In the genomic region with DNA sequence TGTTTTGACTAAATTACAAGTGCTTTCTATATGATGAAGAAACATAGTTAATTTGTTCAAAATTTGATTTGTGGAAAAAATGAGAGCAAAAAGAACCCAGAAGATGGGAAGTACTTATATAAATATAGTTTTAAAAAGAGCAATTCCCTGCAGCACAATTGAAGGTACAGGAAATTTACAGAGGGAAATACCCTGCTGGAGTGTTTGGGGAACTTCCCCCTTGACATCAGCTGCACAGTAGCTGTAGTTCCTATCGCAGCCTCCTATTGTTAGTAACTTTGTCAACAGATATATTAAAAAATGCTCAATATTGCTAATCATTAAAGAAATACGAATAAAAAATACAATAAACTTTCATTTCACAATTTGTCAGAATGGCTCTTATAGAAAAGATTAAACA, we compare ENCODE assay signal across 1 cellular context.
TF ChIP-seq lines count a peak whose summit lies in the region.

No MANE protein-coding gene starts in this region.

TF ChIP-seq in K562, 482 proteins besides CTCF, POLR2A, EP300 and RAD21 (continued from another document):
- TF ChIP-seq, protein P1, sequence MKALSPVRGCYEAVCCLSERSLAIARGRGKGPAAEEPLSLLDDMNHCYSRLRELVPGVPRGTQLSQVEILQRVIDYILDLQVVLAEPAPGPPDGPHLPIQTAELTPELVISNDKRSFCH (CRISPR knock-in tag; IDR thresholded peaks at IDR 0.05), result no peak
- TF ChIP-seq, protein P1 (tag; IDR thresholded peaks at IDR 0.05), result no peak
- no peak for TF ChIP-seq L3MBTL2 (IDR thresholded peaks at IDR 0.05)
- no peak for TF ChIP-seq ZNF3 (CRISPR knock-in tag; IDR thresholded peaks at IDR 0.05)
- no peak for TF ChIP-seq SRF (CRISPR knock-in tag; IDR thresholded peaks at IDR 0.05)
- TF ChIP-seq, protein P2, sequence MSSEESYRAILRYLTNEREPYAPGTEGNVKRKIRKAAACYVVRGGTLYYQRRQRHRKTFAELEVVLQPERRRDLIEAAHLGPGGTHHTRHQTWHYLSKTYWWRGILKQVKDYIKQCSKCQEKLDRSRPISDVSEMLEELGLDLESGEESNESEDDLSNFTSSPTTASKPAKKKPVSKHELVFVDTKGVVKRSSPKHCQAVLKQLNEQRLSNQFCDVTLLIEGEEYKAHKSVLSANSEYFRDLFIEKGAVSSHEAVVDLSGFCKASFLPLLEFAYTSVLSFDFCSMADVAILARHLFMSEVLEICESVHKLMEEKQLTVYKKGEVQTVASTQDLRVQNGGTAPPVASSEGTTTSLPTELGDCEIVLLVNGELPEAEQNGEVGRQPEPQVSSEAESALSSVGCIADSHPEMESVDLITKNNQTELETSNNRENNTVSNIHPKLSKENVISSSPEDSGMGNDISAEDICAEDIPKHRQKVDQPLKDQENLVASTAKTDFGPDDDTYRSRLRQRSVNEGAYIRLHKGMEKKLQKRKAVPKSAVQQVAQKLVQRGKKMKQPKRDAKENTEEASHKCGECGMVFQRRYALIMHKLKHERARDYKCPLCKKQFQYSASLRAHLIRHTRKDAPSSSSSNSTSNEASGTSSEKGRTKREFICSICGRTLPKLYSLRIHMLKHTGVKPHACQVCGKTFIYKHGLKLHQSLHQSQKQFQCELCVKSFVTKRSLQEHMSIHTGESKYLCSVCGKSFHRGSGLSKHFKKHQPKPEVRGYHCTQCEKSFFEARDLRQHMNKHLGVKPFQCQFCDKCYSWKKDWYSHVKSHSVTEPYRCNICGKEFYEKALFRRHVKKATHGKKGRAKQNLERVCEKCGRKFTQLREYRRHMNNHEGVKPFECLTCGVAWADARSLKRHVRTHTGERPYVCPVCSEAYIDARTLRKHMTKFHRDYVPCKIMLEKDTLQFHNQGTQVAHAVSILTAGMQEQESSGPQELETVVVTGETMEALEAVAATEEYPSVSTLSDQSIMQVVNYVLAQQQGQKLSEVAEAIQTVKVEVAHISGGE (CRISPR knock-in tag; IDR thresholded peaks at IDR 0.05), result no peak
- no peak for TF ChIP-seq HEY1 (CRISPR knock-in tag; IDR thresholded peaks at IDR 0.05; ENCODE audit: borderline replicate concordance)
- no peak for TF ChIP-seq COPS2 (conservative IDR thresholded peaks at IDR 0.05)
- TF ChIP-seq MCM5 (IDR thresholded peaks at IDR 0.05; ENCODE audit: low read depth), result no peak
- TF ChIP-seq ZNF77 (CRISPR knock-in tag; IDR thresholded peaks at IDR 0.05), result no peak
- no peak for TF ChIP-seq GABPB1 (CRISPR knock-in tag; IDR thresholded peaks at IDR 0.05)
- TF ChIP-seq ZSCAN29 (IDR thresholded peaks at IDR 0.05), result no peak
- TF ChIP-seq HDAC1 (IDR thresholded peaks at IDR 0.05), result no peak
